In the genomic region with DNA sequence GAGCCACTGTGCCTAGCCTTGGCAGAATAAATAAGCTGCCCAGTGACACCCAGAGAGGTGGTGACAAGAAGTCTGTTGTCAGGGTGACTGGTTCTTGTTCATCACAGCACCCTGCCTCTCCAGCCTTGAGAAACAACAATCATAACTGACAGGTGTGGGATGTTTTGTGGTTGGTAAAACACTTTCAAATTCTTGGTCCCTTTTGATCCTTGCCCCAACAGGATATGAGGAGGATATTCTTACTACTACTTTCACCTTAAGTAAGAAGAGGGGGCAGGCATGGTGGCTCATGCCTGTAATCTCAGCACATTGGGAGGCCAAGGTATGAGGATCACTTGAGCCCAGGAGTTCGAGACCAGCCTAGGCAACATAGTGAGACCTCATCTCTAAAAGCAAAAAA, we compare ENCODE assay signal across 8 cellular contexts.
A peak's percentile ranks its signal among the peaks of the same experiment; 100 is the strongest.
DNase-seq lines count a peak whose midpoint lies in the region; ATAC-seq and TF ChIP-seq lines count a peak whose summit lies in the region.

No MANE protein-coding gene starts in this region.

- DNase-seq in activated CD4-positive, alpha-beta T cell treated with anti-CD3 and anti-CD28 coated beads for 24 hours (ENCODE audit: low read depth in 2 of 2), result peak; percentile 5 to 25
- no peak for DNase-seq in activated CD4-positive, alpha-beta T cell treated with anti-CD3 and anti-CD28 coated beads, Interleukin-2, amount 50 U/mL, for 1 hour
- peak; percentile 78 for DNase-seq in SW480 (ENCODE audit: low spot score)
- peak; percentile 20 for DNase-seq in stimulated activated CD4-positive, alpha-beta T cell treated with anti-CD3 and anti-CD28 coated beads, Interleukin-4, amount 100 ng/mL, for 1 hour
- DNase-seq in nephron progenitor cell, result no peak
- DNase-seq in NCI-H82 treated with DMSO at 0.1 percent for 48 hours (lab: John Stamatoyannopoulos, UW; ENCODE audit: unreplicated experiment), result no peak
- no peak for DNase-seq in DMS 273 treated with DMSO at 0.1 percent for 48 hours (lab: John Stamatoyannopoulos, UW)

- H3K4me3 Mint-ChIP-seq in nephron progenitor cell, result no peak overlapping the region

- peaks cover 18% of the 10 kb centered on the region for H3K27me3 Mint-ChIP-seq in nephron progenitor cell (ENCODE audit: low read depth, poor library complexity)

- no peak overlapping the region for H3K27ac Mint-ChIP-seq in nephron progenitor cell

- TF ChIP-seq CTCF in nephron progenitor cell (IDR thresholded peaks at IDR 0.05), result no peak

- peak; percentile 51 for ATAC-seq in HG02588 (IDR thresholded peaks at IDR 0.05; ENCODE audit: unreplicated experiment)

- peaks cover 14% of the 10 kb centered on the region for H3K4me1 Mint-ChIP-seq in nephron progenitor cell

- H3K9me3 Mint-ChIP-seq in nephron progenitor cell, result no peaks in the 10 kb centered on the region

- no peaks in the 10 kb centered on the region for H3K36me3 Mint-ChIP-seq in nephron progenitor cell (ENCODE audit: low read depth)

Comparison
In these comparisons a context has a peak if more than half of its experiments do, and no peak if none do; other contexts are left out.
1. DNase-seq: peak in activated CD4-positive, alpha-beta T cell treated with anti-CD3 and anti-CD28 coated beads for 24 hours (2 of 2), SW480 (single experiment) and stimulated activated CD4-positive, alpha-beta T cell treated with anti-CD3 and anti-CD28 coated beads, Interleukin-4, amount 100 ng/mL, for 1 hour (single experiment); none in activated CD4-positive, alpha-beta T cell treated with anti-CD3 and anti-CD28 coated beads, Interleukin-2, amount 50 U/mL, for 1 hour (single experiment), nephron progenitor cell (single experiment), NCI-H82 treated with DMSO at 0.1 percent for 48 hours (single experiment) and DMS 273 treated with DMSO at 0.1 percent for 48 hours (single experiment).